9 cellular contexts compared by ENCODE assay signal in genomic region chrX:139931646-139932076, GRCh38. TPM values are rescaled to one million over a fixed set of nuclear protein-coding genes. Genes with fewer than 3 reads are reported as not detected.
DNase-seq lines count a peak whose midpoint lies in the region; ATAC-seq, FAIRE-seq and TF ChIP-seq lines count a peak whose summit lies in the region.
"Had no signal": no experiment of that assay in that cellular context is flagged by ENCODE, and none has a peak within 500 bp of the region (broad histone marks: within the 10 kb centered on the region; RNA-seq: fewer than 3 reads in every experiment).

No MANE protein-coding gene starts in this region.

- no peaks in the 10 kb centered on the region for H3K27me3 Mint-ChIP-seq in GM23338 (ENCODE audit: insufficient read depth, low read depth, poor library complexity)

- DNase-seq in GM23338 (ENCODE audit: low spot score), result no peak
- DNase-seq in foreskin melanocyte, result peak; percentile 4
- no peak for DNase-seq in kidney glomerular epithelial cell (lab: John Stamatoyannopoulos, UW)
- DNase-seq in RCC 7860 (ENCODE audit: low spot score), result no peak
- no peak for DNase-seq in HuH-7.5 (ENCODE audit: low spot score)
- DNase-seq in NOMO-1 (lab: John Stamatoyannopoulos, UW; ENCODE audit: unreplicated experiment in 2 of 2), result no peak

- H3K4me2 ChIP-seq in GM23338, result peak overlapping the region; percentile 86
- H3K4me2 ChIP-seq in skeletal muscle satellite cell (ENCODE audit: low read length), result peak overlapping the region; percentile 77

- H3K27me3 ChIP-seq in GM23338 (ENCODE audit: insufficient read depth), result peaks cover 3% of the 10 kb centered on the region; the same call in 1 of the 2 replicates
- no peaks in the 10 kb centered on the region for H3K27me3 ChIP-seq in skeletal muscle satellite cell (ENCODE audit: control insufficient read depth, insufficient read depth, low read length)

- no peaks in the 10 kb centered on the region for H3K9me2 ChIP-seq in GM23338 (ENCODE audit: insufficient read depth)

- H3K4me3 ChIP-seq in GM23338, result peak overlapping the region; percentile 71
- H3K4me3 ChIP-seq in skeletal muscle satellite cell (ENCODE audit: low read length), result peak overlapping the region; percentile 75

- FAIRE-seq in RCC 7860 (lab: Jason Lieb, UNC), result no peak

- H2AFZ ChIP-seq in GM23338, result no peak overlapping the region

- no peak overlapping the region for H3K27ac Mint-ChIP-seq in GM23338

- H3K27ac ChIP-seq in GM23338 (ENCODE audit: low read depth) (no peak overlapping the region), VCaP (peak overlapping the region; percentile 77)

- no peaks in the 10 kb centered on the region for H3K36me3 ChIP-seq in GM23338 (ENCODE audit: insufficient read depth)
- no peaks in the 10 kb centered on the region for H3K36me3 ChIP-seq in skeletal muscle satellite cell (ENCODE audit: insufficient read depth, low read length)

- H3K4me3 Mint-ChIP-seq in GM23338, result peak overlapping the region; percentile 79

- H3K79me2 ChIP-seq in GM23338 (replicated peaks; ENCODE audit: insufficient read depth), result peaks cover 48% of the 10 kb centered on the region

- H3K9ac ChIP-seq in skeletal muscle satellite cell (ENCODE audit: low read depth, low read length), result peak overlapping the region; percentile 84

- peaks cover 23% of the 10 kb centered on the region for H3K4me1 Mint-ChIP-seq in GM23338

- H3K4me1 ChIP-seq in GM23338 (ENCODE audit: insufficient read depth) (peaks cover 24% of the 10 kb centered on the region; the same call in 1 of the 2 replicates), skeletal muscle satellite cell (ENCODE audit: control insufficient read depth, insufficient read depth, low read length) (peaks cover 13% of the 10 kb centered on the region)

- H3F3A ChIP-seq in GM23338 (replicated peaks; ENCODE audit: low read depth), result no peaks in the 10 kb centered on the region

- peaks cover 9% of the 10 kb centered on the region; the same call in 1 of the 2 replicates for H4K20me1 ChIP-seq in GM23338 (replicated peaks; ENCODE audit: insufficient read depth)

- no peaks in the 10 kb centered on the region for H3K36me3 Mint-ChIP-seq in GM23338 (ENCODE audit: low read depth)

- TF ChIP-seq CTCF in GM23338 (conservative IDR thresholded peaks at IDR 0.05; ENCODE audit: low read depth in 2 of 2), result no peak
- no peak for TF ChIP-seq CTCF in VCaP (conservative IDR thresholded peaks at IDR 0.05)

- ATAC-seq in GM23338, result no peak

- H3K9me3 Mint-ChIP-seq in GM23338, result no peaks in the 10 kb centered on the region

- H3K9me3 ChIP-seq in skeletal muscle satellite cell (replicated peaks; ENCODE audit: low read length), result no peaks in the 10 kb centered on the region

TF ChIP-seq in GM23338, 12 proteins besides CTCF, POLR2A, EP300 and RAD21:
- TF ChIP-seq NANOG (IDR thresholded peaks at IDR 0.05; ENCODE audit: borderline replicate concordance) (no peak), JUNB (IDR thresholded peaks at IDR 0.05; ENCODE audit: unreplicated experiment) (no peak), STAT1 (IDR thresholded peaks at IDR 0.05; ENCODE audit: unreplicated experiment) (no peak)

RNA-seq across cellular contexts. Expression of gene ATP11C, which starts 1.2 kb away (rescaled TPM):
- total RNA-seq in GM23338 (2014; rRNA removed; shearing (Covaris generic)), result 90.7 and 95.6 TPM in 2 replicates
- polyA plus RNA-seq in GM23338 (2016; fragmentation: Nextera tagmentation; extraction: Ambion mirVana), result 44.0 and 45.7 TPM in 2 replicates
- 21.4 and 32.7 TPM in 2 replicates for total RNA-seq in skeletal muscle satellite cell (2012; rRNA removed)

RNA-seq across cellular contexts. Expression of gene CXorf66, which starts 33.7 kb away (rescaled TPM):
- not detected in 2 replicates for total RNA-seq in GM23338 (2014; rRNA removed; shearing (Covaris generic))
- not detected in 2 replicates for polyA plus RNA-seq in GM23338 (2016; fragmentation: Nextera tagmentation; extraction: Ambion mirVana)
- total RNA-seq in skeletal muscle satellite cell (2012; rRNA removed), result not detected in 2 replicates
- total RNA-seq: T-helper 2 cell treated with Interferon-gamma antibody and Interleukin-4, amounts not matched to agents 100 ng/mL and 5 ng/mL, for 36 hours had no signal
